8 cellular contexts compared by ENCODE assay signal in the genomic region with DNA sequence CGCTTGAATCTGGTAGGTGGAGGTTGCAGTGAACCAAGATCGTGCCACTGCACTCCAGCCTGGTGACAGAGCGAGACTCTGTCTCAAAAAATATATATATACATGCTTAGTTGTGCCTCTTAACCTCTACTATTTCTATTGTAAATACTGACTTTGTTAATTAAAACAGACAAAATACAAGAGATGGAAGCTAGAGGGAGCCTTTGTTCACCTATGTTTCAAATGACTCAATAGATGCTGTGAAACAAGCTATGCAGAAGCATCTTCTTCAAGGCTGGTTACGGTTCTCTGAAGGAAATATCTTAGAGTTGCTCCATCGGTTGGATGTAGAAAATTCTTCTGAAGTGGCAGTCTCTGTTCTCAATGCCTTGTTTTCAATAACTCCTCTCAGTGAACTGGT. TPM values are rescaled to one million over a fixed set of nuclear protein-coding genes. Genes with fewer than 3 reads are reported as not detected.
A peak's percentile ranks its signal among the peaks of the same experiment; 100 is the strongest.
DNase-seq lines count a peak whose midpoint lies in the region; ATAC-seq and TF ChIP-seq lines count a peak whose summit lies in the region.

No MANE protein-coding gene starts in this region.

- H3K27ac Mint-ChIP-seq in endodermal cell (no peak overlapping the region), nephron (peak overlapping the region in 2 of 3 experiments; percentile 48 to 72)

- H3K9me3 ChIP-seq in endodermal cell (ENCODE audit: control insufficient read depth, low read length), result no peaks in the 10 kb centered on the region

- no peaks in the 10 kb centered on the region for H3K27me3 Mint-ChIP-seq in endodermal cell (ENCODE audit: insufficient read depth)
- no peaks in the 10 kb centered on the region for H3K27me3 Mint-ChIP-seq in nephron (ENCODE audit: low read depth)

- H3K4me3 ChIP-seq in endodermal cell (ENCODE audit: low read length), result no peak overlapping the region

- H3K9me3 Mint-ChIP-seq in endodermal cell (no peaks in the 10 kb centered on the region), nephron (no peaks in the 10 kb centered on the region)

- H3K36me3 Mint-ChIP-seq in endodermal cell (ENCODE audit: low read depth) (peaks cover 38% of the 10 kb centered on the region), nephron (ENCODE audit: low read depth) (peaks cover 18% of the 10 kb centered on the region)

- H3K27me3 ChIP-seq in endodermal cell (ENCODE audit: control insufficient read depth, insufficient read depth, low read length, poor library complexity, severe bottlenecking), result no peaks in the 10 kb centered on the region

- no peak overlapping the region for H3K9ac ChIP-seq in endodermal cell (ENCODE audit: extremely low read depth, low read length, poor library complexity, severe bottlenecking)

- TF ChIP-seq CTCF in endodermal cell (conservative IDR thresholded peaks at IDR 0.05) (peak; percentile 75), nephron (IDR thresholded peaks at IDR 0.05; ENCODE audit: unreplicated experiment in 3 of 3) (peak; percentile 45 to 63 (median 54))

- DNase-seq in DMS 273 (lab: John Stamatoyannopoulos, UW; ENCODE audit: unreplicated experiment) (peak; percentile 44), DMS 273 treated with DMSO at 0.1 percent for 48 hours (lab: John Stamatoyannopoulos, UW) (no peak), SHP77 (lab: John Stamatoyannopoulos, UW) (peak; percentile 2 to 5), endodermal cell (no peak), UCSD-AML1 (lab: John Stamatoyannopoulos, UW; ENCODE audit: unreplicated experiment) (no peak)

- 90 to 95% methylated on average over 2 to 5 of the region's 5 CpGs for WGBS in endodermal cell (ENCODE audit: insufficient coverage in 1 of 2, insufficient read length in 1 of 2), 2 experiments

- H3K27ac ChIP-seq in endodermal cell (ENCODE audit: low read depth, low read length), result no peak overlapping the region

- peaks cover 71% of the 10 kb centered on the region for H3K36me3 ChIP-seq in endodermal cell (ENCODE audit: control insufficient read depth, insufficient read depth, low read length)

- H3K4me1 Mint-ChIP-seq in endodermal cell, result peaks cover 9% of the 10 kb centered on the region
- peaks cover 14% of the 10 kb centered on the region for H3K4me1 Mint-ChIP-seq in nephron

- H3K4me1 ChIP-seq in endodermal cell (ENCODE audit: control insufficient read depth, insufficient read depth, low read length), result no peaks in the 10 kb centered on the region

- ATAC-seq in GM19463 (IDR thresholded peaks at IDR 0.05; ENCODE audit: unreplicated experiment), result peak; percentile 79
- ATAC-seq in HG03469 (IDR thresholded peaks at IDR 0.05; ENCODE audit: unreplicated experiment), result peak; percentile 80

- no peak overlapping the region for H3K4me3 Mint-ChIP-seq in endodermal cell
- H3K4me3 Mint-ChIP-seq in nephron, result no peak overlapping the region

RNA-seq across cellular contexts. Expression of a gene that starts 6.2 kb away (rescaled TPM):
- 10 to 100 TPM; 37.5 to 47.4 TPM for total RNA-seq in endodermal cell
- 78.3 TPM for polyA plus RNA-seq in endodermal cell (2013, experiment 1 of 2)
- 81.9 TPM for polyA plus RNA-seq in endodermal cell (2013, experiment 2 of 2)

RNA-seq across cellular contexts. Expression of a gene that starts 6.5 kb away (rescaled TPM):
- total RNA-seq in endodermal cell, result 10 to 100 TPM; 52.0 to 63.1 TPM
- 41.7 TPM for polyA plus RNA-seq in endodermal cell (2013, experiment 1 of 2)
- polyA plus RNA-seq in endodermal cell (2013, experiment 2 of 2), result 41.1 TPM

RNA-seq across cellular contexts. Expression of a gene that starts 35.6 kb away (rescaled TPM):
- under 1 TPM in 1 of 2 donors, not detected in 1; 0.07 TPM for total RNA-seq in endodermal cell
- 0.82 TPM for polyA plus RNA-seq in endodermal cell (2013, experiment 1 of 2)
- polyA plus RNA-seq in endodermal cell (2013, experiment 2 of 2), result 0.87 TPM

Comparison
In these comparisons a context has a peak if more than half of its experiments do, and no peak if none do; other contexts are left out.
1. DNase-seq: peak in DMS 273 (single experiment) and SHP77 (2 of 2); none in DMS 273 treated with DMSO at 0.1 percent for 48 hours (single experiment), endodermal cell (single experiment) and UCSD-AML1 (single experiment).